ENCODE assay signal across 23 cellular contexts in genomic region chr14:67319142-67319541, GRCh38. TPM values are rescaled to one million over a fixed set of nuclear protein-coding genes. Genes with fewer than 3 reads are reported as not detected.
A peak's percentile ranks its signal among the peaks of the same experiment; 100 is the strongest.
DNase-seq lines count a peak whose midpoint lies in the region; TF ChIP-seq lines count a peak whose summit lies in the region.
"Had no signal": no experiment of that assay in that cellular context is flagged by ENCODE, and none has a peak within 500 bp of the region (broad histone marks: within the 10 kb centered on the region; RNA-seq: fewer than 3 reads in every experiment).

No MANE protein-coding gene starts in this region.

- no peak for TF ChIP-seq CTCF in fibroblast of villous mesenchyme (IDR thresholded peaks at IDR 0.05; ENCODE audit: insufficient read depth, low read depth, low read length)
- no peak for TF ChIP-seq CTCF in mesothelial cell of epicardium (IDR thresholded peaks at IDR 0.05; ENCODE audit: unreplicated experiment)
- no peak for TF ChIP-seq CTCF in progenitor cell of endocrine pancreas (IDR thresholded peaks at IDR 0.05; ENCODE audit: unreplicated experiment)

- no peak overlapping the region for H3K27ac Mint-ChIP-seq in mesothelial cell of epicardium
- no peak overlapping the region for H3K27ac Mint-ChIP-seq in progenitor cell of endocrine pancreas
- H3K27ac Mint-ChIP-seq: activated CD4-positive, alpha-beta memory T cell treated with anti-CD3 and anti-CD28 coated beads for 36 hours; natural killer cell treated with Interleukin-12 subunit alpha and Interleukin-12 subunit beta and Interleukin-15 and Interleukin-18, amount 100 ng/mL, for 72 hours had no signal

- H3K4me1 Mint-ChIP-seq in mesothelial cell of epicardium (peaks cover 10% of the 10 kb centered on the region), progenitor cell of endocrine pancreas (ENCODE audit: low read depth) (no peaks in the 10 kb centered on the region)

- DNase-seq in EL (peak; percentile 15), SK-N-MC (ENCODE audit: low read depth, low spot score) (no peak), fibroblast of villous mesenchyme (ENCODE audit: low read depth) (peak; percentile 95), NCI-H526 treated with DMSO at 0.1 percent for 48 hours (lab: John Stamatoyannopoulos, UW) (no peak), mesothelial cell of epicardium (ENCODE audit: low spot score in 2 of 2, unreplicated experiment in 2 of 2) (no peak), progenitor cell of endocrine pancreas (ENCODE audit: low spot score, unreplicated experiment) (no peak)
- DNase-seq in Jurkat, Clone E6-1 (ENCODE audit: low read depth, low spot score) = peak; percentile 18
- no peak for DNase-seq in activated CD4-positive, alpha-beta T cell treated with anti-CD3 and anti-CD28 coated beads for 1 hour
- DNase-seq: activated CD4-positive, alpha-beta memory T cell treated with anti-CD3 and anti-CD28 coated beads for 36 hours; activated gamma-delta T cell treated with Interleukin-2 at 50 U/mL for 16 hours; effector CD4-positive, alpha-beta T cell; hypothalamus; left lung; NCI-H774; ovary; stimulated activated naive CD4-positive, alpha-beta T cell treated with Interleukin-2 at 50 U/mL for 16 hours; SW 1271 had no signal

- H3K9me3 Mint-ChIP-seq in mesothelial cell of epicardium (no peaks in the 10 kb centered on the region), progenitor cell of endocrine pancreas (ENCODE audit: low read depth) (no peaks in the 10 kb centered on the region)
- H3K9me3 Mint-ChIP-seq: activated CD4-positive, alpha-beta memory T cell treated with anti-CD3 and anti-CD28 coated beads for 36 hours; natural killer cell treated with Interleukin-12 subunit alpha and Interleukin-12 subunit beta and Interleukin-15 and Interleukin-18, amount 100 ng/mL, for 72 hours had no signal

- no peak overlapping the region for H3K4me3 Mint-ChIP-seq in mesothelial cell of epicardium
- no peak overlapping the region for H3K4me3 Mint-ChIP-seq in progenitor cell of endocrine pancreas (ENCODE audit: low read depth)
- H3K4me3 Mint-ChIP-seq: activated CD4-positive, alpha-beta memory T cell treated with anti-CD3 and anti-CD28 coated beads for 36 hours; natural killer cell treated with Interleukin-12 subunit alpha and Interleukin-12 subunit beta and Interleukin-15 and Interleukin-18, amount 100 ng/mL, for 72 hours had no signal

- H3K36me3 Mint-ChIP-seq in mesothelial cell of epicardium (peaks cover 8% of the 10 kb centered on the region), progenitor cell of endocrine pancreas (ENCODE audit: insufficient read depth) (peaks cover 13% of the 10 kb centered on the region)
- H3K36me3 Mint-ChIP-seq: natural killer cell treated with Interleukin-12 subunit alpha and Interleukin-12 subunit beta and Interleukin-15 and Interleukin-18, amount 100 ng/mL, for 72 hours had no signal

- no peak overlapping the region for H3K9ac ChIP-seq in SK-N-MC (ENCODE audit: insufficient read length)

- no peak overlapping the region for H3K4me3 ChIP-seq in Jurkat, Clone E6-1 (ENCODE audit: low read length)
- no peak overlapping the region for H3K4me3 ChIP-seq in SK-N-MC
- no peak overlapping the region for H3K4me3 ChIP-seq in fibroblast of villous mesenchyme (ENCODE audit: low read depth, low read length)
- H3K4me3 ChIP-seq: breast epithelium, left lung, ovary, right atrium auricular region, thoracic aorta, vagina had no signal

- no peaks in the 10 kb centered on the region for H3K9me3 ChIP-seq in SK-N-MC (ENCODE audit: low read depth, low read length)
- H3K9me3 ChIP-seq: breast epithelium, left lung, ovary, right atrium auricular region, thoracic aorta, vagina had no signal

- H3K36me3 ChIP-seq in SK-N-MC (ENCODE audit: insufficient read depth, low read length) = peaks cover 68% of the 10 kb centered on the region
- H3K36me3 ChIP-seq: breast epithelium, ovary had no signal

- H3K27ac ChIP-seq in SK-N-MC = peak overlapping the region; percentile 17; the same call in 1 of the 2 replicates
- H3K27ac ChIP-seq: breast epithelium, C4-2B, left lung, ovary, right atrium auricular region, thoracic aorta, vagina had no signal

- H3K27me3 Mint-ChIP-seq in mesothelial cell of epicardium (ENCODE audit: low read depth) (no peaks in the 10 kb centered on the region), progenitor cell of endocrine pancreas (no peaks in the 10 kb centered on the region)
- H3K27me3 Mint-ChIP-seq: activated CD4-positive, alpha-beta memory T cell treated with anti-CD3 and anti-CD28 coated beads for 36 hours; natural killer cell treated with Interleukin-12 subunit alpha and Interleukin-12 subunit beta and Interleukin-15 and Interleukin-18, amount 100 ng/mL, for 72 hours had no signal

RNA-seq across cellular contexts. Expression of gene ATP6V1D, which starts 40.5 kb away (rescaled TPM):
- polyA plus RNA-seq in Jurkat, Clone E6-1 (2012; ENCODE audit: insufficient read depth, insufficient read length) = 99.1 TPM
- total RNA-seq in fibroblast of villous mesenchyme (109 and 168 TPM in 2 replicates), mesothelial cell of epicardium (41.7 to 45.2 TPM (median 41.9 TPM) in 3 replicates), progenitor cell of endocrine pancreas (66.4 and 73.0 TPM in 2 replicates)

RNA-seq across cellular contexts. Expression of gene EIF2S1, which starts 41.0 kb away (rescaled TPM):
- 277 TPM for polyA plus RNA-seq in Jurkat, Clone E6-1 (2012; ENCODE audit: insufficient read depth, insufficient read length)
- total RNA-seq in fibroblast of villous mesenchyme (176 and 221 TPM in 2 replicates), mesothelial cell of epicardium (52.6 to 55.4 TPM (median 54.7 TPM) in 3 replicates), progenitor cell of endocrine pancreas (73.6 and 76.6 TPM in 2 replicates)

Comparison
In these comparisons a context has a peak if more than half of its experiments do, and no peak if none do; other contexts are left out.
1. DNase-seq: peak in EL (single experiment), Jurkat, Clone E6-1 (single experiment) and fibroblast of villous mesenchyme (single experiment); none in SK-N-MC (single experiment), activated CD4-positive, alpha-beta T cell treated with anti-CD3 and anti-CD28 coated beads for 1 hour (single experiment), NCI-H526 treated with DMSO at 0.1 percent for 48 hours (single experiment), mesothelial cell of epicardium (0 of 2) and progenitor cell of endocrine pancreas (single experiment).